Comparison of ENCODE assay signal across 1 cellular context in the genomic region with DNA sequence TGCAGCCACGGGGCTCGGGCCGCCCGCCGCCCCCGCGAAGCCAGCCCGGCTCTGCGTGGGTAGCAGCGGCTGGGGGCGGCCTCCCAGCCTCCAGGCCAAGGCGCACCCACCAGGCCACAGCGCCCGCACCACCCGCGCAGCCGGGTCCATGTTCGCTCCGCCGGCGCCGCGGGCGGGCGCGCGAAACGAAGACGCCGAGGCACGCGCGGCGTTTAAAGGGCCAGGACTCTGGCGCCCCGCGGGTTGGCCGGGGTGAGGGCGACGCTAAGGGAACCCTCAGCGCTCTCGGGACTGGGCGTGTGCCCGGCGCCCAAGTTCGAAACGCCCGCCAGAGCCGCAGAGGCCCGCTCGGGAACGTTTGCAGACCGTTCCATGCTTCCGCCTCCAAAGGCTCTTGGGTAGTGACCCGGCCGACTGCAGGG.
TF ChIP-seq lines count a peak whose summit lies in the region.

A gene (minus strand): TSS at position 162 of the 422 bp plus-strand sequence. CDS start 12 bp downstream, at position 150.

TF ChIP-seq in WTC11, 78 proteins besides CTCF, POLR2A, EP300 and RAD21 (continued from another document):
- TF ChIP-seq, protein P1, sequence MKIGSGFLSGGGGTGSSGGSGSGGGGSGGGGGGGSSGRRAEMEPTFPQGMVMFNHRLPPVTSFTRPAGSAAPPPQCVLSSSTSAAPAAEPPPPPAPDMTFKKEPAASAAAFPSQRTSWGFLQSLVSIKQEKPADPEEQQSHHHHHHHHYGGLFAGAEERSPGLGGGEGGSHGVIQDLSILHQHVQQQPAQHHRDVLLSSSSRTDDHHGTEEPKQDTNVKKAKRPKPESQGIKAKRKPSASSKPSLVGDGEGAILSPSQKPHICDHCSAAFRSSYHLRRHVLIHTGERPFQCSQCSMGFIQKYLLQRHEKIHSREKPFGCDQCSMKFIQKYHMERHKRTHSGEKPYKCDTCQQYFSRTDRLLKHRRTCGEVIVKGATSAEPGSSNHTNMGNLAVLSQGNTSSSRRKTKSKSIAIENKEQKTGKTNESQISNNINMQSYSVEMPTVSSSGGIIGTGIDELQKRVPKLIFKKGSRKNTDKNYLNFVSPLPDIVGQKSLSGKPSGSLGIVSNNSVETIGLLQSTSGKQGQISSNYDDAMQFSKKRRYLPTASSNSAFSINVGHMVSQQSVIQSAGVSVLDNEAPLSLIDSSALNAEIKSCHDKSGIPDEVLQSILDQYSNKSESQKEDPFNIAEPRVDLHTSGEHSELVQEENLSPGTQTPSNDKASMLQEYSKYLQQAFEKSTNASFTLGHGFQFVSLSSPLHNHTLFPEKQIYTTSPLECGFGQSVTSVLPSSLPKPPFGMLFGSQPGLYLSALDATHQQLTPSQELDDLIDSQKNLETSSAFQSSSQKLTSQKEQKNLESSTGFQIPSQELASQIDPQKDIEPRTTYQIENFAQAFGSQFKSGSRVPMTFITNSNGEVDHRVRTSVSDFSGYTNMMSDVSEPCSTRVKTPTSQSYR (CRISPR knock-in tag; IDR thresholded peaks at IDR 0.05), result no peak
- TF ChIP-seq, protein P2, sequence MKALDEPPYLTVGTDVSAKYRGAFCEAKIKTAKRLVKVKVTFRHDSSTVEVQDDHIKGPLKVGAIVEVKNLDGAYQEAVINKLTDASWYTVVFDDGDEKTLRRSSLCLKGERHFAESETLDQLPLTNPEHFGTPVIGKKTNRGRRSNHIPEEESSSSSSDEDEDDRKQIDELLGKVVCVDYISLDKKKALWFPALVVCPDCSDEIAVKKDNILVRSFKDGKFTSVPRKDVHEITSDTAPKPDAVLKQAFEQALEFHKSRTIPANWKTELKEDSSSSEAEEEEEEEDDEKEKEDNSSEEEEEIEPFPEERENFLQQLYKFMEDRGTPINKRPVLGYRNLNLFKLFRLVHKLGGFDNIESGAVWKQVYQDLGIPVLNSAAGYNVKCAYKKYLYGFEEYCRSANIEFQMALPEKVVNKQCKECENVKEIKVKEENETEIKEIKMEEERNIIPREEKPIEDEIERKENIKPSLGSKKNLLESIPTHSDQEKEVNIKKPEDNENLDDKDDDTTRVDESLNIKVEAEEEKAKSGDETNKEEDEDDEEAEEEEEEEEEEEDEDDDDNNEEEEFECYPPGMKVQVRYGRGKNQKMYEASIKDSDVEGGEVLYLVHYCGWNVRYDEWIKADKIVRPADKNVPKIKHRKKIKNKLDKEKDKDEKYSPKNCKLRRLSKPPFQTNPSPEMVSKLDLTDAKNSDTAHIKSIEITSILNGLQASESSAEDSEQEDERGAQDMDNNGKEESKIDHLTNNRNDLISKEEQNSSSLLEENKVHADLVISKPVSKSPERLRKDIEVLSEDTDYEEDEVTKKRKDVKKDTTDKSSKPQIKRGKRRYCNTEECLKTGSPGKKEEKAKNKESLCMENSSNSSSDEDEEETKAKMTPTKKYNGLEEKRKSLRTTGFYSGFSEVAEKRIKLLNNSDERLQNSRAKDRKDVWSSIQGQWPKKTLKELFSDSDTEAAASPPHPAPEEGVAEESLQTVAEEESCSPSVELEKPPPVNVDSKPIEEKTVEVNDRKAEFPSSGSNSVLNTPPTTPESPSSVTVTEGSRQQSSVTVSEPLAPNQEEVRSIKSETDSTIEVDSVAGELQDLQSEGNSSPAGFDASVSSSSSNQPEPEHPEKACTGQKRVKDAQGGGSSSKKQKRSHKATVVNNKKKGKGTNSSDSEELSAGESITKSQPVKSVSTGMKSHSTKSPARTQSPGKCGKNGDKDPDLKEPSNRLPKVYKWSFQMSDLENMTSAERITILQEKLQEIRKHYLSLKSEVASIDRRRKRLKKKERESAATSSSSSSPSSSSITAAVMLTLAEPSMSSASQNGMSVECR (CRISPR knock-in tag; IDR thresholded peaks at IDR 0.05; ENCODE audit: borderline replicate concordance), result peak; percentile 84; the same call in 1 of the 2 replicates
- peak; percentile 79; the same call in 1 of the 2 replicates for TF ChIP-seq JUN (CRISPR knock-in tag; IDR thresholded peaks at IDR 0.05)
- TF ChIP-seq, protein P3, sequence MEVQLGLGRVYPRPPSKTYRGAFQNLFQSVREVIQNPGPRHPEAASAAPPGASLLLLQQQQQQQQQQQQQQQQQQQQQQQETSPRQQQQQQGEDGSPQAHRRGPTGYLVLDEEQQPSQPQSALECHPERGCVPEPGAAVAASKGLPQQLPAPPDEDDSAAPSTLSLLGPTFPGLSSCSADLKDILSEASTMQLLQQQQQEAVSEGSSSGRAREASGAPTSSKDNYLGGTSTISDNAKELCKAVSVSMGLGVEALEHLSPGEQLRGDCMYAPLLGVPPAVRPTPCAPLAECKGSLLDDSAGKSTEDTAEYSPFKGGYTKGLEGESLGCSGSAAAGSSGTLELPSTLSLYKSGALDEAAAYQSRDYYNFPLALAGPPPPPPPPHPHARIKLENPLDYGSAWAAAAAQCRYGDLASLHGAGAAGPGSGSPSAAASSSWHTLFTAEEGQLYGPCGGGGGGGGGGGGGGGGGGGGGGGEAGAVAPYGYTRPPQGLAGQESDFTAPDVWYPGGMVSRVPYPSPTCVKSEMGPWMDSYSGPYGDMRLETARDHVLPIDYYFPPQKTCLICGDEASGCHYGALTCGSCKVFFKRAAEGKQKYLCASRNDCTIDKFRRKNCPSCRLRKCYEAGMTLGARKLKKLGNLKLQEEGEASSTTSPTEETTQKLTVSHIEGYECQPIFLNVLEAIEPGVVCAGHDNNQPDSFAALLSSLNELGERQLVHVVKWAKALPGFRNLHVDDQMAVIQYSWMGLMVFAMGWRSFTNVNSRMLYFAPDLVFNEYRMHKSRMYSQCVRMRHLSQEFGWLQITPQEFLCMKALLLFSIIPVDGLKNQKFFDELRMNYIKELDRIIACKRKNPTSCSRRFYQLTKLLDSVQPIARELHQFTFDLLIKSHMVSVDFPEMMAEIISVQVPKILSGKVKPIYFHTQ (CRISPR knock-in tag; IDR thresholded peaks at IDR 0.05), result no peak
- TF ChIP-seq, protein P4, sequence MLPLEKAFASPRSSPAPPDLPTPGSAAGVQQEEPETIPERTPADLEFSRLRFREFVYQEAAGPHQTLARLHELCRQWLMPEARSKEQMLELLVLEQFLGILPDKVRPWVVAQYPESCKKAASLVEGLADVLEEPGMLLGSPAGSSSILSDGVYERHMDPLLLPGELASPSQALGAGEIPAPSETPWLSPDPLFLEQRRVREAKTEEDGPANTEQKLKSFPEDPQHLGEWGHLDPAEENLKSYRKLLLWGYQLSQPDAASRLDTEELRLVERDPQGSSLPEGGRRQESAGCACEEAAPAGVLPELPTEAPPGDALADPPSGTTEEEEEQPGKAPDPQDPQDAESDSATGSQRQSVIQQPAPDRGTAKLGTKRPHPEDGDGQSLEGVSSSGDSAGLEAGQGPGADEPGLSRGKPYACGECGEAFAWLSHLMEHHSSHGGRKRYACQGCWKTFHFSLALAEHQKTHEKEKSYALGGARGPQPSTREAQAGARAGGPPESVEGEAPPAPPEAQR (CRISPR knock-in tag; IDR thresholded peaks at IDR 0.05), result no peak
- TF ChIP-seq, protein P5, sequence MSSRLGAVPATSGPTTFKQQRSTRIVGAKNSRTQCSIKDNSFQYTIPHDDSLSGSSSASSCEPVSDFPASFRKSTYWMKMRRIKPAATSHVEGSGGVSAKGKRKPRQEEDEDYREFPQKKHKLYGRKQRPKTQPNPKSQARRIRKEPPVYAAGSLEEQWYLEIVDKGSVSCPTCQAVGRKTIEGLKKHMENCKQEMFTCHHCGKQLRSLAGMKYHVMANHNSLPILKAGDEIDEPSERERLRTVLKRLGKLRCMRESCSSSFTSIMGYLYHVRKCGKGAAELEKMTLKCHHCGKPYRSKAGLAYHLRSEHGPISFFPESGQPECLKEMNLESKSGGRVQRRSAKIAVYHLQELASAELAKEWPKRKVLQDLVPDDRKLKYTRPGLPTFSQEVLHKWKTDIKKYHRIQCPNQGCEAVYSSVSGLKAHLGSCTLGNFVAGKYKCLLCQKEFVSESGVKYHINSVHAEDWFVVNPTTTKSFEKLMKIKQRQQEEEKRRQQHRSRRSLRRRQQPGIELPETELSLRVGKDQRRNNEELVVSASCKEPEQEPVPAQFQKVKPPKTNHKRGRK (CRISPR knock-in tag; IDR thresholded peaks at IDR 0.05; ENCODE audit: borderline replicate concordance), result no peak
- TF ChIP-seq MYBL2 (CRISPR knock-in tag; IDR thresholded peaks at IDR 0.05), result no peak
- no peak for TF ChIP-seq IRF2 (CRISPR knock-in tag; IDR thresholded peaks at IDR 0.05; ENCODE audit: borderline replicate concordance, low read depth)
- TF ChIP-seq ZNF416 (CRISPR knock-in tag; IDR thresholded peaks at IDR 0.05), result no peak
- no peak for TF ChIP-seq ZNF121 (CRISPR knock-in tag; IDR thresholded peaks at IDR 0.05)
- TF ChIP-seq, protein P6, sequence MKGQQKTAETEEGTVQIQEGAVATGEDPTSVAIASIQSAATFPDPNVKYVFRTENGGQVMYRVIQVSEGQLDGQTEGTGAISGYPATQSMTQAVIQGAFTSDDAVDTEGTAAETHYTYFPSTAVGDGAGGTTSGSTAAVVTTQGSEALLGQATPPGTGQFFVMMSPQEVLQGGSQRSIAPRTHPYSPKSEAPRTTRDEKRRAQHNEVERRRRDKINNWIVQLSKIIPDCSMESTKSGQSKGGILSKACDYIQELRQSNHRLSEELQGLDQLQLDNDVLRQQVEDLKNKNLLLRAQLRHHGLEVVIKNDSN (CRISPR knock-in tag; IDR thresholded peaks at IDR 0.05), result no peak
- no peak for TF ChIP-seq GABPB1 (CRISPR knock-in tag; IDR thresholded peaks at IDR 0.05)
- TF ChIP-seq, protein P7, sequence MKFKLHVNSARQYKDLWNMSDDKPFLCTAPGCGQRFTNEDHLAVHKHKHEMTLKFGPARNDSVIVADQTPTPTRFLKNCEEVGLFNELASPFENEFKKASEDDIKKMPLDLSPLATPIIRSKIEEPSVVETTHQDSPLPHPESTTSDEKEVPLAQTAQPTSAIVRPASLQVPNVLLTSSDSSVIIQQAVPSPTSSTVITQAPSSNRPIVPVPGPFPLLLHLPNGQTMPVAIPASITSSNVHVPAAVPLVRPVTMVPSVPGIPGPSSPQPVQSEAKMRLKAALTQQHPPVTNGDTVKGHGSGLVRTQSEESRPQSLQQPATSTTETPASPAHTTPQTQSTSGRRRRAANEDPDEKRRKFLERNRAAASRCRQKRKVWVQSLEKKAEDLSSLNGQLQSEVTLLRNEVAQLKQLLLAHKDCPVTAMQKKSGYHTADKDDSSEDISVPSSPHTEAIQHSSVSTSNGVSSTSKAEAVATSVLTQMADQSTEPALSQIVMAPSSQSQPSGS (CRISPR knock-in tag; IDR thresholded peaks at IDR 0.05; ENCODE audit: borderline replicate concordance, low read depth), result no peak
- TF ChIP-seq GRHL2 (CRISPR knock-in tag; IDR thresholded peaks at IDR 0.05; ENCODE audit: insufficient replicate concordance, severe bottlenecking), result no peak
- TF ChIP-seq, protein P8, sequence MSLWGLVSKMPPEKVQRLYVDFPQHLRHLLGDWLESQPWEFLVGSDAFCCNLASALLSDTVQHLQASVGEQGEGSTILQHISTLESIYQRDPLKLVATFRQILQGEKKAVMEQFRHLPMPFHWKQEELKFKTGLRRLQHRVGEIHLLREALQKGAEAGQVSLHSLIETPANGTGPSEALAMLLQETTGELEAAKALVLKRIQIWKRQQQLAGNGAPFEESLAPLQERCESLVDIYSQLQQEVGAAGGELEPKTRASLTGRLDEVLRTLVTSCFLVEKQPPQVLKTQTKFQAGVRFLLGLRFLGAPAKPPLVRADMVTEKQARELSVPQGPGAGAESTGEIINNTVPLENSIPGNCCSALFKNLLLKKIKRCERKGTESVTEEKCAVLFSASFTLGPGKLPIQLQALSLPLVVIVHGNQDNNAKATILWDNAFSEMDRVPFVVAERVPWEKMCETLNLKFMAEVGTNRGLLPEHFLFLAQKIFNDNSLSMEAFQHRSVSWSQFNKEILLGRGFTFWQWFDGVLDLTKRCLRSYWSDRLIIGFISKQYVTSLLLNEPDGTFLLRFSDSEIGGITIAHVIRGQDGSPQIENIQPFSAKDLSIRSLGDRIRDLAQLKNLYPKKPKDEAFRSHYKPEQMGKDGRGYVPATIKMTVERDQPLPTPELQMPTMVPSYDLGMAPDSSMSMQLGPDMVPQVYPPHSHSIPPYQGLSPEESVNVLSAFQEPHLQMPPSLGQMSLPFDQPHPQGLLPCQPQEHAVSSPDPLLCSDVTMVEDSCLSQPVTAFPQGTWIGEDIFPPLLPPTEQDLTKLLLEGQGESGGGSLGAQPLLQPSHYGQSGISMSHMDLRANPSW (CRISPR knock-in tag; conservative IDR thresholded peaks at IDR 0.05; ENCODE audit: low read depth), result no peak
- no peak for TF ChIP-seq OVOL2 (CRISPR knock-in tag; IDR thresholded peaks at IDR 0.05; ENCODE audit: borderline replicate concordance)
- TF ChIP-seq, protein P9, sequence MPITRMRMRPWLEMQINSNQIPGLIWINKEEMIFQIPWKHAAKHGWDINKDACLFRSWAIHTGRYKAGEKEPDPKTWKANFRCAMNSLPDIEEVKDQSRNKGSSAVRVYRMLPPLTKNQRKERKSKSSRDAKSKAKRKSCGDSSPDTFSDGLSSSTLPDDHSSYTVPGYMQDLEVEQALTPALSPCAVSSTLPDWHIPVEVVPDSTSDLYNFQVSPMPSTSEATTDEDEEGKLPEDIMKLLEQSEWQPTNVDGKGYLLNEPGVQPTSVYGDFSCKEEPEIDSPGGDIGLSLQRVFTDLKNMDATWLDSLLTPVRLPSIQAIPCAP (CRISPR knock-in tag; IDR thresholded peaks at IDR 0.05), result peak; percentile 7; the same call in 1 of the 2 replicates
- no peak for TF ChIP-seq ZBTB21 (CRISPR knock-in tag; IDR thresholded peaks at IDR 0.05; ENCODE audit: borderline replicate concordance)
- TF ChIP-seq, protein P10, sequence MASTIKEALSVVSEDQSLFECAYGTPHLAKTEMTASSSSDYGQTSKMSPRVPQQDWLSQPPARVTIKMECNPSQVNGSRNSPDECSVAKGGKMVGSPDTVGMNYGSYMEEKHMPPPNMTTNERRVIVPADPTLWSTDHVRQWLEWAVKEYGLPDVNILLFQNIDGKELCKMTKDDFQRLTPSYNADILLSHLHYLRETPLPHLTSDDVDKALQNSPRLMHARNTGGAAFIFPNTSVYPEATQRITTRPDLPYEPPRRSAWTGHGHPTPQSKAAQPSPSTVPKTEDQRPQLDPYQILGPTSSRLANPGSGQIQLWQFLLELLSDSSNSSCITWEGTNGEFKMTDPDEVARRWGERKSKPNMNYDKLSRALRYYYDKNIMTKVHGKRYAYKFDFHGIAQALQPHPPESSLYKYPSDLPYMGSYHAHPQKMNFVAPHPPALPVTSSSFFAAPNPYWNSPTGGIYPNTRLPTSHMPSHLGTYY (CRISPR knock-in tag; IDR thresholded peaks at IDR 0.05), result no peak
- no peak for TF ChIP-seq ZNF423 (CRISPR knock-in tag; IDR thresholded peaks at IDR 0.05)
- TF ChIP-seq SOX15 (CRISPR knock-in tag; IDR thresholded peaks at IDR 0.05), result no peak
- no peak for TF ChIP-seq PRRX2 (CRISPR knock-in tag; IDR thresholded peaks at IDR 0.05)
- TF ChIP-seq ETV6 (CRISPR knock-in tag; IDR thresholded peaks at IDR 0.05), result no peak
- peak; percentile 41; the same call in 1 of the 2 replicates for TF ChIP-seq TEAD4 (CRISPR knock-in tag; IDR thresholded peaks at IDR 0.05)
- TF ChIP-seq JAZF1 (CRISPR knock-in tag; IDR thresholded peaks at IDR 0.05), result no peak
- no peak for TF ChIP-seq CBFB (CRISPR knock-in tag; IDR thresholded peaks at IDR 0.05; ENCODE audit: low read depth)
- no peak for TF ChIP-seq ZNF671 (CRISPR knock-in tag; IDR thresholded peaks at IDR 0.05)
- no peak for TF ChIP-seq TP53 (CRISPR knock-in tag; IDR thresholded peaks at IDR 0.05)
